25 cellular contexts compared by ENCODE assay signal in the genomic region with DNA sequence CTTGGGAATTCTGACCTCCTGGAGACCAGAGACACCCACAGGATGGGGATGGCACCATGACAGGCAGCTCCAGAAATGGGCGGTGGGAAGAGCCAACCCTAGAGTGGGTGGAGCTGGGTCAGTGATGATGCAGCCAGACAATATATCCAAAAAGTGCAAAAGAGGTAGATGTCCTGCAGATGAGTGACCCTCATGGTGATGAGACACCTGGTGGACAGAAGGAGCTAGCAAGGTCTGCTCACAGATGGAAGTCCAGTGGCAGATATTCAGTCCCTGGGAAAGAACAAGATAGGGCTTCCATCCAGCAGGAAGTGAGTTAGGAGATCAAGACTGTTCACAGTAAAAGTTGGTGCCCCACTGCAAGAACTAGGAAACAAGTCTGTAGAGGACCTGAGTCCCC. TPM values are rescaled to one million over a fixed set of nuclear protein-coding genes. Genes with fewer than 3 reads are reported as not detected.
DNase-seq lines count a peak whose midpoint lies in the region; TF ChIP-seq lines count a peak whose summit lies in the region.
"Had no signal": no experiment of that assay in that cellular context is flagged by ENCODE, and none has a peak within 500 bp of the region (broad histone marks: within the 10 kb centered on the region; RNA-seq: fewer than 3 reads in every experiment).

No MANE protein-coding gene starts in this region.

- no peak overlapping the region for H3K4me3 ChIP-seq in PC-9
- H3K4me3 ChIP-seq in coronary artery: no peak overlapping the region
- H3K4me3 ChIP-seq in neural progenitor cell: no peak overlapping the region
- H3K4me3 ChIP-seq: BLaER1 treated with 17β-estradiol and CSF1 and Interleukin-3, amounts not matched to agents 10 nM and 100 nM; sigmoid colon had no signal

- no peak overlapping the region for H2AK5ac ChIP-seq in H9 (ENCODE audit: insufficient read length, low read length)

- H2AFZ ChIP-seq in H9 (ENCODE audit: low read length): no peak overlapping the region
- no peak overlapping the region for H2AFZ ChIP-seq in PC-9
- H2AFZ ChIP-seq in neural progenitor cell (replicated peaks): no peak overlapping the region

- no peak overlapping the region for H3K4ac ChIP-seq in H9 (ENCODE audit: low read depth, low read length)

- no peak overlapping the region for H3T11ph ChIP-seq in H9 (ENCODE audit: low read length)

- intact Hi-C loops in PC-9 (cut with micrococcal nuclease; ENCODE audit: unreplicated experiment): no loop called here

- no peak overlapping the region for H2BK120ac ChIP-seq in H9 (ENCODE audit: low read depth, low read length, poor library complexity, severe bottlenecking)

- H3K27ac ChIP-seq in H9 (ENCODE audit: insufficient read length, low read depth, low read length) (no peak overlapping the region), PC-9 (no peak overlapping the region), coronary artery (no peak overlapping the region), neural progenitor cell (no peak overlapping the region)
- H3K27ac ChIP-seq: BLaER1 treated with 17β-estradiol and CSF1 and Interleukin-3, amounts not matched to agents 10 nM and 100 nM; epithelial cell of prostate; foreskin keratinocyte; KMS-11; sigmoid colon; VCaP had no signal

- no TSS peak for BruUV-seq in PC-9 (replicated peaks; lab: Mats Ljungman, UMichigan)

- no peak overlapping the region for H4K8ac ChIP-seq in H9 (replicated peaks; ENCODE audit: insufficient read length, low read depth, low read length)

- H4K5ac ChIP-seq in H9 (ENCODE audit: insufficient read length, low read depth, low read length): no peak overlapping the region

- H3K56ac ChIP-seq in H9 (ENCODE audit: insufficient read length, low read depth, low read length): no peak overlapping the region

- no peaks in the 10 kb centered on the region for H3K9me2 ChIP-seq in PC-9 (ENCODE audit: insufficient read depth)

- H2BK5ac ChIP-seq in H9 (ENCODE audit: insufficient read length, low read length): no peak overlapping the region

- no peak overlapping the region for H2BK15ac ChIP-seq in H9 (ENCODE audit: low read depth, low read length)

- H3K9me3 ChIP-seq in H9 (ENCODE audit: control insufficient read depth, low read depth, low read length) (no peaks in the 10 kb centered on the region), PC-9 (ENCODE audit: insufficient read depth, low read depth) (peaks cover 6% of the 10 kb centered on the region; the same call in 1 of the 2 replicates), neural progenitor cell (ENCODE audit: low read depth) (no peaks in the 10 kb centered on the region)
- H3K9me3 ChIP-seq: sigmoid colon had no signal

- H2BK12ac ChIP-seq in H9 (ENCODE audit: insufficient read length, low read depth, low read length): no peak overlapping the region

- no peak overlapping the region for H2BK20ac ChIP-seq in H9 (ENCODE audit: low read depth, low read length, poor library complexity, severe bottlenecking)

- H3K9me3 Mint-ChIP-seq in H9 (peaks cover 10 to 13% of the 10 kb centered on the region in 2 experiments), neural progenitor cell (peaks cover 8% of the 10 kb centered on the region)
- H3K9me3 Mint-ChIP-seq: activated CD4-positive, alpha-beta T cell treated with anti-CD3 and anti-CD28 coated beads, Interleukin-2, amount 10 ng/mL, durations not matched to agents 7 days and 5 days; stimulated activated effector memory CD8-positive, alpha-beta T cell treated with anti-CD3 and anti-CD28 coated beads, Interleukin-12 subunit alpha, Interleukin-12 subunit beta, amount 100 ng/mL, for 72 hours; T-helper 2 cell treated with Interferon-gamma antibody and Interleukin-4, amounts not matched to agents 5 μg/mL and 100 μg/mL, for 36 hours had no signal

- no peak overlapping the region for H3K9ac ChIP-seq in H9 (ENCODE audit: extremely low read depth, insufficient read length, low read length)
- H3K9ac ChIP-seq in neural progenitor cell: no peak overlapping the region
- H3K9ac ChIP-seq: BLaER1 treated with 17β-estradiol and CSF1 and Interleukin-3, amounts not matched to agents 10 nM and 100 nM; KMS-11 had no signal

- no peak for DNase-seq in H9
- DNase-seq in PC-9: no peak
- peak; percentile 22 for DNase-seq in coronary artery (ENCODE audit: low spot score)
- DNase-seq in neural progenitor cell (ENCODE audit: low spot score): no peak
- DNase-seq in GM10266 (ENCODE audit: extremely low spot score): no peak
- DNase-seq in germinal center (ENCODE audit: low spot score): no peak
- no peak for DNase-seq in putamen (ENCODE audit: low spot score)
- DNase-seq: activated CD4-positive, alpha-beta T cell treated with anti-CD3 and anti-CD28 coated beads, Interleukin-2, amount 10 ng/mL, durations not matched to agents 7 days and 5 days; activated gamma-delta T cell treated with Interleukin-2 at 50 U/mL for 16 hours; activated naive CD8-positive, alpha-beta T cell treated with anti-CD3 and anti-CD28 coated beads, Interleukin-2, amount 50 U/mL, for 24 hours; activated T-cell treated with anti-CD3 and anti-CD28 coated beads, Interleukin-2, amount 50 U/mL, for 4 hours; DND-41; effector CD4-positive, alpha-beta T cell; foreskin keratinocyte; NCI-H1417 treated with DMSO at 0.1 percent for 48 hours; sigmoid colon; stimulated activated CD4-positive, alpha-beta T cell treated with anti-CD3 and anti-CD28 coated beads, Interleukin-4, amount 100 ng/mL, for 24 hours had no signal

- H3K23ac ChIP-seq in H9 (ENCODE audit: insufficient read length, low read depth, low read length): no peak overlapping the region

- WGBS in H9 (ENCODE audit: extremely low coverage, insufficient read length, low lambda C conversion rate): no CpG with 5 or more reads among the region's 1 CpG

- no peak overlapping the region for H3K4me2 ChIP-seq in H9 (ENCODE audit: insufficient read depth, insufficient read length, low read length)
- no peak overlapping the region for H3K4me2 ChIP-seq in PC-9
- H3K4me2 ChIP-seq in neural progenitor cell: no peak overlapping the region
- H3K4me2 ChIP-seq: BLaER1 treated with 17β-estradiol and CSF1 and Interleukin-3, amounts not matched to agents 10 nM and 100 nM; KMS-11 had no signal

- H3K27me3 Mint-ChIP-seq in H9 (ENCODE audit: low read depth) (peaks cover 13% of the 10 kb centered on the region), neural progenitor cell (ENCODE audit: insufficient read depth, low read depth) (peaks cover 7% of the 10 kb centered on the region)

- H3K27me3 ChIP-seq in H9 (ENCODE audit: insufficient read depth, low read length): no peaks in the 10 kb centered on the region
- no peaks in the 10 kb centered on the region for H3K27me3 ChIP-seq in PC-9 (ENCODE audit: insufficient read depth, low read depth)
- H3K27me3 ChIP-seq in neural progenitor cell: no peaks in the 10 kb centered on the region
- H3K27me3 ChIP-seq: BLaER1 treated with 17β-estradiol and CSF1 and Interleukin-3, amounts not matched to agents 10 nM and 100 nM; sigmoid colon had no signal

- H3K4me1 Mint-ChIP-seq in H9 (peaks cover 13 to 15% of the 10 kb centered on the region in 2 experiments), neural progenitor cell (peaks cover 12% of the 10 kb centered on the region)
- H3K4me1 Mint-ChIP-seq: memory B cell; stimulated activated effector memory CD8-positive, alpha-beta T cell treated with anti-CD3 and anti-CD28 coated beads, Interleukin-12 subunit alpha, Interleukin-12 subunit beta, amount 100 ng/mL, for 72 hours had no signal

- H3K79me1 ChIP-seq in H9 (ENCODE audit: insufficient read depth, low read depth, low read length, poor library complexity, severe bottlenecking): no peaks in the 10 kb centered on the region

- H4K91ac ChIP-seq in H9 (ENCODE audit: insufficient read length, low read depth, low read length): no peak overlapping the region

- H3K18ac ChIP-seq in H9 (ENCODE audit: insufficient read length, low read depth, low read length): no peak overlapping the region

- no peak overlapping the region for H3K27ac Mint-ChIP-seq in H9
- no peak overlapping the region for H3K27ac Mint-ChIP-seq in neural progenitor cell
- H3K27ac Mint-ChIP-seq: activated CD4-positive, alpha-beta T cell treated with anti-CD3 and anti-CD28 coated beads, Interleukin-2, amount 10 ng/mL, durations not matched to agents 7 days and 5 days; activated naive CD8-positive, alpha-beta T cell treated with anti-CD3 and anti-CD28 coated beads, Interleukin-2, amount 50 U/mL, for 24 hours; brain; memory B cell; stimulated activated effector memory CD8-positive, alpha-beta T cell treated with anti-CD3 and anti-CD28 coated beads, Interleukin-12 subunit alpha, Interleukin-12 subunit beta, amount 100 ng/mL, for 72 hours; T-helper 2 cell treated with Interferon-gamma antibody and Interleukin-4, amounts not matched to agents 5 μg/mL and 100 μg/mL, for 36 hours had no signal

- CTCF ChIA-PET in PC-9 (lab: Charles Lee): no interaction called here

- no peaks in the 10 kb centered on the region for H3K79me2 ChIP-seq in H9 (ENCODE audit: insufficient read depth, low read length)
- no peaks in the 10 kb centered on the region for H3K79me2 ChIP-seq in PC-9 (ENCODE audit: low read depth)
- H3K79me2 ChIP-seq in neural progenitor cell (ENCODE audit: low read depth): no peaks in the 10 kb centered on the region

- H3K36me3 Mint-ChIP-seq in H9 (ENCODE audit: insufficient read depth in 1 of 3, low read depth in 3 of 3) (peaks cover 6 to 12% (median 7%) of the 10 kb centered on the region in 3 experiments), neural progenitor cell (no peaks in the 10 kb centered on the region)
- H3K36me3 Mint-ChIP-seq: brain; memory B cell; stimulated activated effector memory CD8-positive, alpha-beta T cell treated with anti-CD3 and anti-CD28 coated beads, Interleukin-12 subunit alpha, Interleukin-12 subunit beta, amount 100 ng/mL, for 72 hours had no signal

- H3K14ac ChIP-seq in H9 (ENCODE audit: insufficient read depth, low read length): no peak overlapping the region

- peaks cover 4% of the 10 kb centered on the region; the same call in 1 of the 2 replicates for H3K4me1 ChIP-seq in H9 (ENCODE audit: insufficient read depth, low read length)
- peaks cover 28% of the 10 kb centered on the region for H3K4me1 ChIP-seq in PC-9 (replicated peaks; ENCODE audit: insufficient read depth)
- H3K4me1 ChIP-seq in neural progenitor cell: no peaks in the 10 kb centered on the region
- H3K4me1 ChIP-seq: sigmoid colon had no signal

- H3K23me2 ChIP-seq in H9 (ENCODE audit: insufficient read length, low read depth, low read length, poor library complexity, severe bottlenecking): no peaks in the 10 kb centered on the region

- 0 out of 2 replicates have a peak, but pooled peaks cover 6% of the 10 kb centered on the region for H3F3A ChIP-seq in PC-9 (ENCODE audit: insufficient read depth, low read depth)
- no peaks in the 10 kb centered on the region for H3F3A ChIP-seq in neural progenitor cell (ENCODE audit: low read depth)

- POLR2A ChIA-PET in PC-9 (lab: Charles Lee; ENCODE audit: unreplicated experiment): no interaction called here

- TF ChIP-seq CTCF in H9 (conservative IDR thresholded peaks at IDR 0.05) (peak; percentile 30; the same call in 2 of the 3 replicates), PC-9 (conservative IDR thresholded peaks at IDR 0.05) (peak; percentile 56; the same call in 1 of the 2 replicates), coronary artery (IDR thresholded peaks at IDR 0.05) (no peak), neural progenitor cell (IDR thresholded peaks at IDR 0.05) (peak; percentile 4), GM10266 (IDR thresholded peaks at IDR 0.05; ENCODE audit: control insufficient read depth, insufficient read depth, low read depth, missing control alignments) (no peak)

- no peak overlapping the region for H3K4me3 Mint-ChIP-seq in H9
- no peak overlapping the region for H3K4me3 Mint-ChIP-seq in neural progenitor cell
- H3K4me3 Mint-ChIP-seq: activated CD4-positive, alpha-beta T cell treated with anti-CD3 and anti-CD28 coated beads, Interleukin-2, amount 10 ng/mL, durations not matched to agents 7 days and 5 days; activated naive CD8-positive, alpha-beta T cell treated with anti-CD3 and anti-CD28 coated beads, Interleukin-2, amount 50 U/mL, for 24 hours; activated T-cell treated with anti-CD3 and anti-CD28 coated beads, Interleukin-2, amount 50 U/mL, for 4 hours; brain; memory B cell; stimulated activated effector memory CD8-positive, alpha-beta T cell treated with anti-CD3 and anti-CD28 coated beads, Interleukin-12 subunit alpha, Interleukin-12 subunit beta, amount 100 ng/mL, for 72 hours; T-helper 2 cell treated with Interferon-gamma antibody and Interleukin-4, amounts not matched to agents 5 μg/mL and 100 μg/mL, for 36 hours had no signal

- no peaks in the 10 kb centered on the region for H3K36me3 ChIP-seq in PC-9 (ENCODE audit: low read depth)
- H3K36me3 ChIP-seq in neural progenitor cell: peaks cover 3% of the 10 kb centered on the region
- H3K36me3 ChIP-seq: BLaER1 treated with 17β-estradiol and CSF1 and Interleukin-3, amounts not matched to agents 10 nM and 100 nM; sigmoid colon had no signal

- H4K20me1 ChIP-seq in H9 (ENCODE audit: control insufficient read depth, insufficient read depth, insufficient read length) (no peaks in the 10 kb centered on the region), PC-9 (ENCODE audit: insufficient read depth) (no peaks in the 10 kb centered on the region), neural progenitor cell (ENCODE audit: low read depth) (no peaks in the 10 kb centered on the region)
- H4K20me1 ChIP-seq: BLaER1 treated with 17β-estradiol and CSF1 and Interleukin-3, amounts not matched to agents 10 nM and 100 nM had no signal

RNA-seq across cellular contexts. Expression of a gene that starts 19.2 kb away (rescaled TPM):
- total RNA-seq in H9 (2021): 106 and 108 TPM in 2 replicates
- total RNA-seq in PC-9 (2021): 47.9 and 55.8 TPM in 2 replicates
- 33.9 and 53.9 TPM in 2 replicates for total RNA-seq in neural progenitor cell (ENCODE audit: low replicate concordance)

Comparison
In these comparisons a context has a peak if more than half of its experiments do, and no peak if none do; other contexts are left out.
1. CTCF ChIP-seq: peak in H9 (single experiment), PC-9 (single experiment) and neural progenitor cell (single experiment); none in coronary artery (single experiment) and GM10266 (single experiment).